In genomic region chr15:57463360-57463759, GRCh38 we compare ENCODE assay signal across 22 cellular contexts.
DNase-seq lines count a peak whose midpoint lies in the region; ATAC-seq and TF ChIP-seq lines count a peak whose summit lies in the region.
"Had no signal": no experiment of that assay in that cellular context is flagged by ENCODE, and none has a peak within 500 bp of the region (broad histone marks: within the 10 kb centered on the region; RNA-seq: fewer than 3 reads in every experiment).

No MANE protein-coding gene starts in this region.

- TF ChIP-seq CTCF in cardiac muscle cell (IDR thresholded peaks at IDR 0.05; ENCODE audit: low read depth, low read length) (no peak), right atrium auricular region (IDR thresholded peaks at IDR 0.05) (no peak), mesothelial cell of epicardium (IDR thresholded peaks at IDR 0.05; ENCODE audit: unreplicated experiment) (no peak)

- H3K4me1 Mint-ChIP-seq in mesothelial cell of epicardium = peaks cover 7% of the 10 kb centered on the region

- H3K27ac ChIP-seq in cardiac muscle cell = peak overlapping the region; percentile 10
- no peak overlapping the region for H3K27ac ChIP-seq in right atrium auricular region
- H3K27ac ChIP-seq: 22Rv1 had no signal

- H3K36me3 ChIP-seq in cardiac muscle cell (peaks cover 37% of the 10 kb centered on the region), right atrium auricular region (no peaks in the 10 kb centered on the region)

- H3K36me3 Mint-ChIP-seq in mesothelial cell of epicardium = peaks cover 14% of the 10 kb centered on the region
- H3K36me3 Mint-ChIP-seq: CD14-positive monocyte had no signal

- H3K4me3 ChIP-seq in cardiac muscle cell (no peak overlapping the region), right atrium auricular region (no peak overlapping the region)

- H3K9me3 ChIP-seq in cardiac muscle cell (ENCODE audit: low read depth) = no peaks in the 10 kb centered on the region
- no peaks in the 10 kb centered on the region for H3K9me3 ChIP-seq in right atrium auricular region

- H3K4me1 ChIP-seq in cardiac muscle cell (ENCODE audit: low read depth) (peaks cover 24% of the 10 kb centered on the region), right atrium auricular region (peaks cover 0 to 6% of the 10 kb centered on the region in 2 donors)

- no peak for ATAC-seq in GM18519 (IDR thresholded peaks at IDR 0.05; ENCODE audit: low FRiP score, unreplicated experiment)

- DNase-seq in cardiac muscle cell (ENCODE audit: low read depth in 1 of 2, low spot score in 1 of 2) (no peak), right atrium auricular region (ENCODE audit: low spot score) (no peak), inferior parietal cortex (ENCODE audit: extremely low spot score) (peak; percentile 20), putamen (ENCODE audit: low spot score) (peak; percentile 71), HUDEP-2 (lab: John Stamatoyannopoulos, UW; ENCODE audit: unreplicated experiment in 76 of 76) (no peak), NCI-H2107 treated with DMSO at 0.1 percent for 48 hours (lab: John Stamatoyannopoulos, UW; ENCODE audit: unreplicated experiment) (no peak), mesothelial cell of epicardium (ENCODE audit: low spot score in 2 of 2, unreplicated experiment in 2 of 2) (no peak)
- DNase-seq: AML-193, DMS79 treated with DMSO at 0.1 percent for 48 hours, H7, HFFc6, KG1, NCI-H1694 treated with DMSO at 0.1 percent for 48 hours, NCI-H2107, NCI-H2227 treated with DMSO at 0.1 percent for 48 hours, NCI-H510A treated with DMSO at 0.1 percent for 48 hours, NCI-H82, OCI-M1, SHP77 had no signal

- H3K27me3 ChIP-seq in cardiac muscle cell = no peaks in the 10 kb centered on the region
- no peaks in the 10 kb centered on the region for H3K27me3 ChIP-seq in right atrium auricular region

- no peak overlapping the region for H3K27ac Mint-ChIP-seq in mesothelial cell of epicardium
- H3K27ac Mint-ChIP-seq: CD14-positive monocyte, HFFc6 had no signal

- no peaks in the 10 kb centered on the region for H3K27me3 Mint-ChIP-seq in mesothelial cell of epicardium (ENCODE audit: low read depth)

- no peaks in the 10 kb centered on the region for H3K9me3 Mint-ChIP-seq in mesothelial cell of epicardium
- H3K9me3 Mint-ChIP-seq: CD14-positive monocyte, HFFc6 had no signal

- no peak overlapping the region for H3K4me3 Mint-ChIP-seq in mesothelial cell of epicardium
- H3K4me3 Mint-ChIP-seq: CD14-positive monocyte, HFFc6 had no signal

Comparison
In these comparisons a context has a peak if more than half of its experiments do, and no peak if none do; other contexts are left out.
1. DNase-seq: peak in inferior parietal cortex (single experiment) and putamen (single experiment); none in cardiac muscle cell (0 of 2), right atrium auricular region (single experiment), HUDEP-2 (0 of 76), NCI-H2107 treated with DMSO at 0.1 percent for 48 hours (single experiment) and mesothelial cell of epicardium (0 of 2).